8 cellular contexts compared by ENCODE assay signal in genomic region chr1:154962238-154962678, GRCh38. TPM values are rescaled to one million over a fixed set of nuclear protein-coding genes. Genes with fewer than 3 reads are reported as not detected.
A peak's percentile ranks its signal among the peaks of the same experiment; 100 is the strongest.
DNase-seq lines count a peak whose midpoint lies in the region; ATAC-seq, FAIRE-seq and TF ChIP-seq lines count a peak whose summit lies in the region.

No MANE protein-coding gene starts in this region.

- no peaks in the 10 kb centered on the region for H3K27me3 Mint-ChIP-seq in MCF 10A (ENCODE audit: insufficient read depth, unreplicated experiment)

- FAIRE-seq in HepG2 (lab: Jason Lieb, UNC) = no peak

- H3K36me3 Mint-ChIP-seq in MCF 10A (ENCODE audit: insufficient read depth, unreplicated experiment) = peaks cover 76% of the 10 kb centered on the region

- no peak for TF ChIP-seq RAD21 in HepG2 (CRISPR knock-in tag; IDR thresholded peaks at IDR 0.05)

- H3K27me3 ChIP-seq in HepG2 (ENCODE audit: control insufficient read depth in 1 of 2, insufficient read depth in 2 of 2, low read length in 2 of 2) (no peaks in the 10 kb centered on the region; a peak in 1 of 5 replicates), thoracic aorta (replicated peaks; ENCODE audit: insufficient read depth) (no peaks in the 10 kb centered on the region)

- H3K4me3 ChIP-seq in HepG2 (replicated peaks in 1 of 3; ENCODE audit: insufficient read depth in 1 of 3, low read depth in 2 of 3, low read length in 3 of 3) = peak overlapping the region; percentile 72 to 87 (median 80)
- H3K4me3 ChIP-seq in thoracic aorta = peak overlapping the region; percentile 91

- peak overlapping the region; percentile 97 for H3K9ac ChIP-seq in HepG2 (ENCODE audit: insufficient read depth, low read depth, low read length)

- TF ChIP-seq CTCF in GM13976 (IDR thresholded peaks at IDR 0.05; ENCODE audit: borderline replicate concordance, control extremely low read depth, extremely low read depth, insufficient read depth, missing control alignments) (no peak), MCF 10A (IDR thresholded peaks at IDR 0.05; ENCODE audit: unreplicated experiment) (no peak), HepG2 (CRISPR knock-in tag; IDR thresholded peaks at IDR 0.05) (no peak), thoracic aorta (IDR thresholded peaks at IDR 0.05) (no peak)

- ATAC-seq in HepG2 (peak; percentile 14), thoracic aorta (ENCODE audit: insufficient number of reproducible peaks, low FRiP score, low read depth) (no peak), HG02852 (IDR thresholded peaks at IDR 0.05; ENCODE audit: unreplicated experiment) (no peak)

- H3K4me1 ChIP-seq in HepG2 (ENCODE audit: insufficient read depth, low read length) (peaks cover 48% of the 10 kb centered on the region), thoracic aorta (ENCODE audit: control insufficient read depth in 1 of 2, low read depth in 2 of 2) (peaks cover 13 to 24% of the 10 kb centered on the region in 2 donors)

- no peak for TF ChIP-seq POLR2A in HepG2 (IDR thresholded peaks at IDR 0.05; ENCODE audit: insufficient read depth in 1 of 2, low read depth in 2 of 2, low read length in 2 of 2)

- no peak overlapping the region for H2AFZ ChIP-seq in HepG2 (ENCODE audit: low read length)

- H3K27ac ChIP-seq in HepG2 (ENCODE audit: extremely low read length, insufficient read depth, low read length) (peak overlapping the region; percentile 96), thoracic aorta (peak overlapping the region; percentile 96 to 97)

- no peak for TF ChIP-seq EP300 in HepG2 (IDR thresholded peaks at IDR 0.05; ENCODE audit: low read depth in 2 of 2, low read length in 2 of 2)
- no peak for TF ChIP-seq EP300 in HepG2 (CRISPR knock-in tag; IDR thresholded peaks at IDR 0.05; ENCODE audit: borderline replicate concordance)

- in situ Hi-C loops in ACHN (cut with HindIII; ENCODE audit: low pct_ligation_motif_present, low pct_unique_long_range_greater_than_20kb, low sequenced_read_pairs) = no loop called here
- in situ Hi-C loops in GM13976 (cut with MboI; ENCODE audit: low sequenced_read_pairs, unreplicated experiment) = no loop called here
- in situ Hi-C loops in HepG2 (cut with HindIII; ENCODE audit: extremely low pct_ligation_motif_present, low pct_unique_long_range_greater_than_20kb) = loop anchor here (5.0 kb wide), 1 partner anchor 35 kb away; no protein-coding TSS in a partner anchor

- peaks cover 18 to 53% of the 10 kb centered on the region in 2 experiments for H3K36me3 ChIP-seq in HepG2 (replicated peaks in 1 of 2; ENCODE audit: control insufficient read depth in 1 of 2, insufficient read depth in 2 of 2, low read length in 2 of 2)
- peaks cover 40% of the 10 kb centered on the region for H3K36me3 ChIP-seq in thoracic aorta

- no peaks in the 10 kb centered on the region for H3K9me3 ChIP-seq in HepG2 (ENCODE audit: low read length)
- H3K9me3 ChIP-seq in thoracic aorta = no peaks in the 10 kb centered on the region

- H3K4me2 ChIP-seq in HepG2 (ENCODE audit: low read depth, low read length) = peak overlapping the region; percentile 92

- CTCF ChIA-PET in MCF 10A (lab: Yijun Ruan, JAX) (interaction anchor here (0.6 to 3.0 kb wide), 15 partner anchors 9 to 374 kb away, joined by 3 to 34 read pairs (median 4); partner anchors contain the start of genes SHC1 and ZBTB7B), HepG2 (lab: Yijun Ruan, JAX; ENCODE audit: low intra/inter-chr PET ratio, low total read pairs) (interaction anchor here (0.9 to 3.7 kb wide), 4 partner anchors 10 to 99 kb away, joined by 3 to 24 read pairs (median 4); no protein-coding TSS in a partner anchor)

- 12% methylated on average over 15 of the region's 16 CpGs for WGBS in HepG2 (ENCODE audit: low lambda C conversion rate)

- H3K4me3 Mint-ChIP-seq in MCF 10A (ENCODE audit: unreplicated experiment) = peak overlapping the region; percentile 73

- H3K9me3 Mint-ChIP-seq in MCF 10A (ENCODE audit: unreplicated experiment) = no peaks in the 10 kb centered on the region

- H3K4me1 Mint-ChIP-seq in MCF 10A (ENCODE audit: insufficient read depth, unreplicated experiment) = peaks cover 36% of the 10 kb centered on the region

- BruUV-seq in MCF 10A (replicated peaks; lab: Mats Ljungman, UMichigan) = TSS peak; percentile 63
- BruUV-seq in HepG2 (replicated peaks; lab: Mats Ljungman, UMichigan) = no TSS peak

- DNase-seq in ACHN = peak; percentile 44
- DNase-seq in GM13976 (ENCODE audit: low spot score) = peak; percentile 50
- peak; percentile 32 for DNase-seq in MV-4-11 (lab: John Stamatoyannopoulos, UW)
- DNase-seq in MCF 10A (ENCODE audit: unreplicated experiment) = peak; percentile 46
- DNase-seq in HepG2 (ENCODE audit: low spot score) = no peak
- no peak for DNase-seq in thoracic aorta (ENCODE audit: low spot score)
- DNase-seq in activated gamma-delta T cell treated with Interleukin-2 at 50 U/mL for 16 hours = no peak

- intact Hi-C loops in MCF 10A (cut with micrococcal nuclease) = loop anchor here (1.0 to 2.0 kb wide), 3 partner anchors 10 to 89 kb away; partner anchors contain the start of gene ADAM15
- intact Hi-C loops in HepG2 (cut with micrococcal nuclease; ENCODE audit: unreplicated experiment) = no loop called here

- no peaks in the 10 kb centered on the region for H4K20me1 ChIP-seq in HepG2 (ENCODE audit: insufficient read depth, low read length)

- peak overlapping the region; percentile 33 for H3K27ac Mint-ChIP-seq in MCF 10A (ENCODE audit: low read depth, unreplicated experiment)

- H3K79me2 ChIP-seq in HepG2 (ENCODE audit: insufficient read depth, low read length) = peaks cover 17% of the 10 kb centered on the region

- POLR2A ChIA-PET in MCF 10A (lab: Yijun Ruan, JAX) (interaction anchor here (0.7 to 39.6 kb wide), 16 partner anchors 26 to 741 kb away, joined by 3 to 1917 read pairs (median 5); partner anchors contain the start of genes ADAM15, CKS1B, FLAD1 and LENEP), HepG2 (lab: Yijun Ruan, JAX) (interaction anchor here (1.4 to 8.3 kb wide), 4 partner anchors 11 to 89 kb away, joined by 5 to 148 read pairs (median 15); partner anchors contain the start of genes ADAM15, CKS1B and SHC1)

RNA-seq across cellular contexts. Expression of gene PYGO2, which starts 0.7 kb away (rescaled TPM):
- 32.1 and 35.9 TPM in 2 replicates for total RNA-seq in MCF 10A (2022)
- 20.3 and 21.3 TPM in 2 replicates for total RNA-seq in HepG2 (2016; rRNA removed; fragmentation: Illumina TruSeq; extraction: Trizol)
- 3.2 and 3.5 TPM in 2 replicates for total RNA-seq in HepG2 (2016; cell fraction: cytosol; rRNA removed; fragmentation: Illumina TruSeq; extraction: Trizol; ENCODE audit: low read depth)
- 19.3 and 19.4 TPM in 2 replicates for total RNA-seq in HepG2 (2016; cell fraction: insoluble cytoplasmic fraction; rRNA removed; fragmentation: Illumina TruSeq; extraction: Trizol)
- 14.9 and 16.1 TPM in 2 replicates for total RNA-seq in HepG2 (2016; cell fraction: membrane; rRNA removed; fragmentation: Illumina TruSeq; extraction: Trizol)
- 10.9 and 15.3 TPM in 2 replicates for total RNA-seq in HepG2 (2016; cell fraction: nucleus; rRNA removed; fragmentation: Illumina TruSeq; extraction: Trizol)
- polyA plus RNA-seq in HepG2 (2011; rRNA removed) = 21.8 and 24.3 TPM in 2 replicates
- 16.5 and 18.4 TPM in 2 replicates for polyA plus RNA-seq in HepG2 (2011; cell fraction: cytosol; rRNA removed)
- 31.3 and 35.1 TPM in 2 replicates for polyA plus RNA-seq in HepG2 (2011; cell fraction: nucleus; rRNA removed)
- 16.9 and 18.8 TPM in 2 replicates for polyA plus RNA-seq in HepG2 (2012)
- polyA plus RNA-seq in HepG2 (2016; cell fraction: cytosol; fragmentation: Illumina TruSeq; extraction: Trizol; ENCODE audit: low read depth) = 3.3 TPM in 2 replicates
- polyA plus RNA-seq in HepG2 (2016; cell fraction: insoluble cytoplasmic fraction; fragmentation: Illumina TruSeq; extraction: Trizol; ENCODE audit: low read depth) = 23.0 and 27.3 TPM in 2 replicates
- polyA plus RNA-seq in HepG2 (2016; cell fraction: membrane; fragmentation: Illumina TruSeq; extraction: Trizol; ENCODE audit: low read depth) = 11.9 and 12.7 TPM in 2 replicates
- polyA plus RNA-seq in HepG2 (2016; cell fraction: nucleus; fragmentation: Illumina TruSeq; extraction: Trizol; ENCODE audit: insufficient read depth, low read depth) = 25.6 and 27.8 TPM in 2 replicates
- polyA minus RNA-seq in HepG2 (2011; rRNA and poly(A)+ RNA removed; ENCODE audit: low replicate concordance) = 20.6 and 39.8 TPM in 2 replicates
- 12.1 and 13.1 TPM in 2 replicates for polyA minus RNA-seq in HepG2 (2011; cell fraction: cytosol; rRNA and poly(A)+ RNA removed)
- polyA minus RNA-seq in HepG2 (2011; cell fraction: nucleus; rRNA and poly(A)+ RNA removed) = 11.5 and 15.9 TPM in 2 replicates
- 10 to 100 TPM; 17.8 to 21.4 TPM for total RNA-seq in thoracic aorta

RNA-seq across cellular contexts. Expression of gene PBXIP1, which starts 6.4 kb away (rescaled TPM):
- 11.3 TPM in 2 replicates for total RNA-seq in MCF 10A (2022)
- total RNA-seq in HepG2 (2016; rRNA removed; fragmentation: Illumina TruSeq; extraction: Trizol) = 7.3 and 16.3 TPM in 2 replicates
- 2.0 and 2.1 TPM in 2 replicates for total RNA-seq in HepG2 (2016; cell fraction: cytosol; rRNA removed; fragmentation: Illumina TruSeq; extraction: Trizol; ENCODE audit: low read depth)
- 5.9 and 16.8 TPM in 2 replicates for total RNA-seq in HepG2 (2016; cell fraction: insoluble cytoplasmic fraction; rRNA removed; fragmentation: Illumina TruSeq; extraction: Trizol)
- total RNA-seq in HepG2 (2016; cell fraction: membrane; rRNA removed; fragmentation: Illumina TruSeq; extraction: Trizol) = 2.1 and 2.2 TPM in 2 replicates
- 16.4 and 17.3 TPM in 2 replicates for total RNA-seq in HepG2 (2016; cell fraction: nucleus; rRNA removed; fragmentation: Illumina TruSeq; extraction: Trizol)
- 31.9 and 40.0 TPM in 2 replicates for polyA plus RNA-seq in HepG2 (2011; rRNA removed)
- polyA plus RNA-seq in HepG2 (2011; cell fraction: cytosol; rRNA removed) = 30.4 and 31.5 TPM in 2 replicates
- polyA plus RNA-seq in HepG2 (2011; cell fraction: nucleus; rRNA removed) = 31.2 and 36.7 TPM in 2 replicates
- polyA plus RNA-seq in HepG2 (2012) = 17.1 and 23.1 TPM in 2 replicates
- 0.68 and 0.86 TPM in 2 replicates for polyA plus RNA-seq in HepG2 (2016; cell fraction: cytosol; fragmentation: Illumina TruSeq; extraction: Trizol; ENCODE audit: low read depth)
- 5.1 and 5.5 TPM in 2 replicates for polyA plus RNA-seq in HepG2 (2016; cell fraction: insoluble cytoplasmic fraction; fragmentation: Illumina TruSeq; extraction: Trizol; ENCODE audit: low read depth)
- 1.1 and 1.3 TPM in 2 replicates for polyA plus RNA-seq in HepG2 (2016; cell fraction: membrane; fragmentation: Illumina TruSeq; extraction: Trizol; ENCODE audit: low read depth)
- 22.7 and 24.2 TPM in 2 replicates for polyA plus RNA-seq in HepG2 (2016; cell fraction: nucleus; fragmentation: Illumina TruSeq; extraction: Trizol; ENCODE audit: insufficient read depth, low read depth)
- polyA minus RNA-seq in HepG2 (2011; rRNA and poly(A)+ RNA removed; ENCODE audit: low replicate concordance) = 25.2 and 29.8 TPM in 2 replicates
- 12.7 and 15.3 TPM in 2 replicates for polyA minus RNA-seq in HepG2 (2011; cell fraction: cytosol; rRNA and poly(A)+ RNA removed)
- 12.6 and 15.4 TPM in 2 replicates for polyA minus RNA-seq in HepG2 (2011; cell fraction: nucleus; rRNA and poly(A)+ RNA removed)
- 100 to 1,000 TPM; 185 to 227 TPM for total RNA-seq in thoracic aorta

RNA-seq across cellular contexts. Expression of gene SHC1, which starts 8.3 kb away (rescaled TPM):
- total RNA-seq in MCF 10A (2022) (667 and 885 TPM in 2 replicates), HepG2 (2016; rRNA removed; fragmentation: Illumina TruSeq; extraction: Trizol) (52.0 and 55.0 TPM in 2 replicates), thoracic aorta (100 to 1,000 TPM; 129 to 174 TPM)
- 10.4 and 11.4 TPM in 2 replicates for total RNA-seq in HepG2 (2016; cell fraction: cytosol; rRNA removed; fragmentation: Illumina TruSeq; extraction: Trizol; ENCODE audit: low read depth)
- total RNA-seq in HepG2 (2016; cell fraction: insoluble cytoplasmic fraction; rRNA removed; fragmentation: Illumina TruSeq; extraction: Trizol) = 43.4 and 62.0 TPM in 2 replicates
- total RNA-seq in HepG2 (2016; cell fraction: membrane; rRNA removed; fragmentation: Illumina TruSeq; extraction: Trizol) = 32.4 and 34.5 TPM in 2 replicates
- total RNA-seq in HepG2 (2016; cell fraction: nucleus; rRNA removed; fragmentation: Illumina TruSeq; extraction: Trizol) = 38.5 and 42.7 TPM in 2 replicates
- 137 and 146 TPM in 2 replicates for polyA plus RNA-seq in HepG2 (2011; rRNA removed)
- 58.2 and 72.4 TPM in 2 replicates for polyA plus RNA-seq in HepG2 (2011; cell fraction: cytosol; rRNA removed)
- 261 and 328 TPM in 2 replicates for polyA plus RNA-seq in HepG2 (2011; cell fraction: nucleus; rRNA removed)
- 46.9 and 60.8 TPM in 2 replicates for polyA plus RNA-seq in HepG2 (2012)
- 13.4 and 13.5 TPM in 2 replicates for polyA plus RNA-seq in HepG2 (2016; cell fraction: cytosol; fragmentation: Illumina TruSeq; extraction: Trizol; ENCODE audit: low read depth)
- 59.8 and 73.1 TPM in 2 replicates for polyA plus RNA-seq in HepG2 (2016; cell fraction: insoluble cytoplasmic fraction; fragmentation: Illumina TruSeq; extraction: Trizol; ENCODE audit: low read depth)
- polyA plus RNA-seq in HepG2 (2016; cell fraction: membrane; fragmentation: Illumina TruSeq; extraction: Trizol; ENCODE audit: low read depth) = 34.6 and 37.7 TPM in 2 replicates
- polyA plus RNA-seq in HepG2 (2016; cell fraction: nucleus; fragmentation: Illumina TruSeq; extraction: Trizol; ENCODE audit: insufficient read depth, low read depth) = 141 and 171 TPM in 2 replicates
- polyA minus RNA-seq in HepG2 (2011; rRNA and poly(A)+ RNA removed; ENCODE audit: low replicate concordance) = 119 and 193 TPM in 2 replicates
- polyA minus RNA-seq in HepG2 (2011; cell fraction: cytosol; rRNA and poly(A)+ RNA removed) = 49.8 and 52.4 TPM in 2 replicates
- polyA minus RNA-seq in HepG2 (2011; cell fraction: nucleus; rRNA and poly(A)+ RNA removed) = 37.5 and 41.5 TPM in 2 replicates

RNA-seq across cellular contexts. Expression of gene CKS1B, which starts 12.2 kb away (rescaled TPM):
- total RNA-seq in MCF 10A (2022) (285 and 289 TPM in 2 replicates), HepG2 (2016; rRNA removed; fragmentation: Illumina TruSeq; extraction: Trizol) (217 and 268 TPM in 2 replicates), thoracic aorta (10 to 100 TPM; 13.5 to 23.7 TPM)
- 95.8 and 111 TPM in 2 replicates for total RNA-seq in HepG2 (2016; cell fraction: cytosol; rRNA removed; fragmentation: Illumina TruSeq; extraction: Trizol; ENCODE audit: low read depth)
- total RNA-seq in HepG2 (2016; cell fraction: insoluble cytoplasmic fraction; rRNA removed; fragmentation: Illumina TruSeq; extraction: Trizol) = 219 and 283 TPM in 2 replicates
- 160 and 171 TPM in 2 replicates for total RNA-seq in HepG2 (2016; cell fraction: membrane; rRNA removed; fragmentation: Illumina TruSeq; extraction: Trizol)
- 75.7 and 82.8 TPM in 2 replicates for total RNA-seq in HepG2 (2016; cell fraction: nucleus; rRNA removed; fragmentation: Illumina TruSeq; extraction: Trizol)
- polyA plus RNA-seq in HepG2 (2011; rRNA removed) = 122 and 222 TPM in 2 replicates
- 141 and 184 TPM in 2 replicates for polyA plus RNA-seq in HepG2 (2011; cell fraction: cytosol; rRNA removed)
- 54.7 and 67.5 TPM in 2 replicates for polyA plus RNA-seq in HepG2 (2011; cell fraction: nucleus; rRNA removed)
- 103 and 128 TPM in 2 replicates for polyA plus RNA-seq in HepG2 (2012)
- 98.3 and 114 TPM in 2 replicates for polyA plus RNA-seq in HepG2 (2016; cell fraction: cytosol; fragmentation: Illumina TruSeq; extraction: Trizol; ENCODE audit: low read depth)
- polyA plus RNA-seq in HepG2 (2016; cell fraction: insoluble cytoplasmic fraction; fragmentation: Illumina TruSeq; extraction: Trizol; ENCODE audit: low read depth) = 306 and 328 TPM in 2 replicates
- 149 and 155 TPM in 2 replicates for polyA plus RNA-seq in HepG2 (2016; cell fraction: membrane; fragmentation: Illumina TruSeq; extraction: Trizol; ENCODE audit: low read depth)
- polyA plus RNA-seq in HepG2 (2016; cell fraction: nucleus; fragmentation: Illumina TruSeq; extraction: Trizol; ENCODE audit: insufficient read depth, low read depth) = 139 and 158 TPM in 2 replicates
- polyA minus RNA-seq in HepG2 (2011; rRNA and poly(A)+ RNA removed; ENCODE audit: low replicate concordance) = 89.2 and 369 TPM in 2 replicates
- polyA minus RNA-seq in HepG2 (2011; cell fraction: cytosol; rRNA and poly(A)+ RNA removed) = 31.4 and 39.6 TPM in 2 replicates
- 20.0 and 31.2 TPM in 2 replicates for polyA minus RNA-seq in HepG2 (2011; cell fraction: nucleus; rRNA and poly(A)+ RNA removed)

RNA-seq across cellular contexts. Expression of gene FLAD1, which starts 20.9 kb away (rescaled TPM):
- total RNA-seq in MCF 10A (2022) (65.4 and 91.1 TPM in 2 replicates), HepG2 (2016; rRNA removed; fragmentation: Illumina TruSeq; extraction: Trizol) (32.8 and 32.9 TPM in 2 replicates), thoracic aorta (10 to 100 TPM; 23.8 to 27.2 TPM)
- 21.5 and 22.7 TPM in 2 replicates for total RNA-seq in HepG2 (2016; cell fraction: cytosol; rRNA removed; fragmentation: Illumina TruSeq; extraction: Trizol; ENCODE audit: low read depth)
- total RNA-seq in HepG2 (2016; cell fraction: insoluble cytoplasmic fraction; rRNA removed; fragmentation: Illumina TruSeq; extraction: Trizol) = 29.0 and 37.1 TPM in 2 replicates
- total RNA-seq in HepG2 (2016; cell fraction: membrane; rRNA removed; fragmentation: Illumina TruSeq; extraction: Trizol) = 23.4 and 27.9 TPM in 2 replicates
- 37.9 and 38.9 TPM in 2 replicates for total RNA-seq in HepG2 (2016; cell fraction: nucleus; rRNA removed; fragmentation: Illumina TruSeq; extraction: Trizol)
- 25.9 and 30.3 TPM in 2 replicates for polyA plus RNA-seq in HepG2 (2011; rRNA removed)
- polyA plus RNA-seq in HepG2 (2011; cell fraction: cytosol; rRNA removed) = 16.4 and 22.8 TPM in 2 replicates
- 84.3 and 94.4 TPM in 2 replicates for polyA plus RNA-seq in HepG2 (2011; cell fraction: nucleus; rRNA removed)
- polyA plus RNA-seq in HepG2 (2012) = 15.3 and 18.2 TPM in 2 replicates
- 17.3 and 18.3 TPM in 2 replicates for polyA plus RNA-seq in HepG2 (2016; cell fraction: cytosol; fragmentation: Illumina TruSeq; extraction: Trizol; ENCODE audit: low read depth)
- polyA plus RNA-seq in HepG2 (2016; cell fraction: insoluble cytoplasmic fraction; fragmentation: Illumina TruSeq; extraction: Trizol; ENCODE audit: low read depth) = 28.5 and 31.1 TPM in 2 replicates
- 17.7 and 19.3 TPM in 2 replicates for polyA plus RNA-seq in HepG2 (2016; cell fraction: membrane; fragmentation: Illumina TruSeq; extraction: Trizol; ENCODE audit: low read depth)
- 64.3 and 72.6 TPM in 2 replicates for polyA plus RNA-seq in HepG2 (2016; cell fraction: nucleus; fragmentation: Illumina TruSeq; extraction: Trizol; ENCODE audit: insufficient read depth, low read depth)
- 34.0 and 163 TPM in 2 replicates for polyA minus RNA-seq in HepG2 (2011; rRNA and poly(A)+ RNA removed; ENCODE audit: low replicate concordance)
- polyA minus RNA-seq in HepG2 (2011; cell fraction: cytosol; rRNA and poly(A)+ RNA removed) = 7.6 and 9.5 TPM in 2 replicates
- 15.7 and 16.8 TPM in 2 replicates for polyA minus RNA-seq in HepG2 (2011; cell fraction: nucleus; rRNA and poly(A)+ RNA removed)

Comparison
In these comparisons a context has a peak if more than half of its experiments do, and no peak if none do; other contexts are left out.
1. DNase-seq: peak in ACHN (single experiment), GM13976 (single experiment), MV-4-11 (single experiment) and MCF 10A (single experiment); none in HepG2 (single experiment), thoracic aorta (single experiment) and activated gamma-delta T cell treated with Interleukin-2 at 50 U/mL for 16 hours (single experiment).
2. RNA of gene PBXIP1, which starts 6.4 kb away (total RNA-seq): 185 to 227 TPM in thoracic aorta; 2.0 to 17.3 TPM in HepG2 and 11.3 TPM in MCF 10A; every median in the first group is over 10 times any median in the second.